In genomic region chr1:154955039-154955717, GRCh38 we compare ENCODE assay signal across 1 cellular context.
TF ChIP-seq lines count a peak whose summit lies in the region.

No MANE protein-coding gene starts in this region.

TF ChIP-seq in endothelial cell of umbilical vein, 7 proteins besides CTCF, POLR2A, EP300 and RAD21 (continued from another document):
- TF ChIP-seq MAX (IDR thresholded peaks at IDR 0.05; ENCODE audit: insufficient read depth, insufficient read length) (no peak), MYC (IDR thresholded peaks at IDR 0.05; ENCODE audit: low read depth, low read length) (no peak), JUN (IDR thresholded peaks at IDR 0.05; ENCODE audit: borderline replicate concordance, insufficient read depth, insufficient read length, low read depth) (no peak), EZH2 (IDR thresholded peaks at IDR 0.05; ENCODE audit: borderline replicate concordance, low read depth, low read length, severe bottlenecking) (no peak)
TF ChIP-seq in endothelial cell of umbilical vein: peak in this region for 0.
